12 cellular contexts compared by ENCODE assay signal in genomic region chr13:79880820-79881219, GRCh38.
"Had no signal": no experiment of that assay in that cellular context is flagged by ENCODE, and none has a peak within 500 bp of the region (broad histone marks: within the 10 kb centered on the region; RNA-seq: fewer than 3 reads in every experiment).

No MANE protein-coding gene starts in this region.

- H3K27ac Mint-ChIP-seq: activated naive CD8-positive, alpha-beta T cell treated with anti-CD3 and anti-CD28 coated beads for 36 hours; stimulated activated memory B cell treated with anti-CD40 and anti-IgM and Interleukin-4, amounts not matched to agents 10 μg/mL and 1 μg/mL and 100 μg/mL, for 72 hours had no signal

- ATAC-seq: activated T-cell treated with anti-CD3 and anti-CD28 coated beads, Interleukin-2, amount 50 U/mL, for 4 hours; stimulated activated memory B cell treated with anti-CD40 and anti-IgM and Interleukin-4, amounts not matched to agents 10 μg/mL and 1 μg/mL and 100 μg/mL, for 72 hours had no signal

- H3K4me1 ChIP-seq: breast epithelium, transverse colon had no signal

- H3K27ac ChIP-seq: breast epithelium, transverse colon had no signal

- H3K36me3 ChIP-seq: breast epithelium, transverse colon had no signal

- H3K9me3 ChIP-seq: breast epithelium, transverse colon had no signal

- H3K9me3 Mint-ChIP-seq: activated naive CD8-positive, alpha-beta T cell treated with anti-CD3 and anti-CD28 coated beads for 36 hours had no signal

- H3K4me1 Mint-ChIP-seq: activated naive CD8-positive, alpha-beta T cell treated with anti-CD3 and anti-CD28 coated beads for 36 hours; stimulated activated memory B cell treated with anti-CD40 and anti-IgM and Interleukin-4, amounts not matched to agents 10 μg/mL and 1 μg/mL and 100 μg/mL, for 72 hours had no signal

- DNase-seq: activated CD4-positive, alpha-beta T cell treated with anti-CD3 and anti-CD28 coated beads, Interleukin-2, amount 50 U/mL, for 4 hours; activated CD4-positive, CD25-positive, alpha-beta regulatory T cell treated with anti-CD3 and anti-CD28 coated beads, Interleukin-2, amount 50 U/mL, for 72 hours; activated gamma-delta T cell treated with Interleukin-2 at 50 U/mL for 16 hours; activated naive CD8-positive, alpha-beta T cell treated with anti-CD3 and anti-CD28 coated beads for 36 hours; activated T-cell treated with anti-CD3 and anti-CD28 coated beads, Interleukin-2, amount 50 U/mL, for 4 hours; aorta; hypothalamus; retina; transverse colon had no signal

- H3K4me3 ChIP-seq: breast epithelium, smooth muscle cell, transverse colon had no signal

- H3K4me3 Mint-ChIP-seq: activated naive CD8-positive, alpha-beta T cell treated with anti-CD3 and anti-CD28 coated beads for 36 hours; activated T-cell treated with anti-CD3 and anti-CD28 coated beads, Interleukin-2, amount 50 U/mL, for 4 hours; stimulated activated memory B cell treated with anti-CD40 and anti-IgM and Interleukin-4, amounts not matched to agents 10 μg/mL and 1 μg/mL and 100 μg/mL, for 72 hours had no signal

- H3K27me3 Mint-ChIP-seq: activated naive CD8-positive, alpha-beta T cell treated with anti-CD3 and anti-CD28 coated beads for 36 hours; stimulated activated memory B cell treated with anti-CD40 and anti-IgM and Interleukin-4, amounts not matched to agents 10 μg/mL and 1 μg/mL and 100 μg/mL, for 72 hours had no signal

- H3K36me3 Mint-ChIP-seq: activated naive CD8-positive, alpha-beta T cell treated with anti-CD3 and anti-CD28 coated beads for 36 hours; stimulated activated memory B cell treated with anti-CD40 and anti-IgM and Interleukin-4, amounts not matched to agents 10 μg/mL and 1 μg/mL and 100 μg/mL, for 72 hours had no signal

- H3K27me3 ChIP-seq: breast epithelium, transverse colon had no signal
